9 cellular contexts compared by ENCODE assay signal in the genomic region with DNA sequence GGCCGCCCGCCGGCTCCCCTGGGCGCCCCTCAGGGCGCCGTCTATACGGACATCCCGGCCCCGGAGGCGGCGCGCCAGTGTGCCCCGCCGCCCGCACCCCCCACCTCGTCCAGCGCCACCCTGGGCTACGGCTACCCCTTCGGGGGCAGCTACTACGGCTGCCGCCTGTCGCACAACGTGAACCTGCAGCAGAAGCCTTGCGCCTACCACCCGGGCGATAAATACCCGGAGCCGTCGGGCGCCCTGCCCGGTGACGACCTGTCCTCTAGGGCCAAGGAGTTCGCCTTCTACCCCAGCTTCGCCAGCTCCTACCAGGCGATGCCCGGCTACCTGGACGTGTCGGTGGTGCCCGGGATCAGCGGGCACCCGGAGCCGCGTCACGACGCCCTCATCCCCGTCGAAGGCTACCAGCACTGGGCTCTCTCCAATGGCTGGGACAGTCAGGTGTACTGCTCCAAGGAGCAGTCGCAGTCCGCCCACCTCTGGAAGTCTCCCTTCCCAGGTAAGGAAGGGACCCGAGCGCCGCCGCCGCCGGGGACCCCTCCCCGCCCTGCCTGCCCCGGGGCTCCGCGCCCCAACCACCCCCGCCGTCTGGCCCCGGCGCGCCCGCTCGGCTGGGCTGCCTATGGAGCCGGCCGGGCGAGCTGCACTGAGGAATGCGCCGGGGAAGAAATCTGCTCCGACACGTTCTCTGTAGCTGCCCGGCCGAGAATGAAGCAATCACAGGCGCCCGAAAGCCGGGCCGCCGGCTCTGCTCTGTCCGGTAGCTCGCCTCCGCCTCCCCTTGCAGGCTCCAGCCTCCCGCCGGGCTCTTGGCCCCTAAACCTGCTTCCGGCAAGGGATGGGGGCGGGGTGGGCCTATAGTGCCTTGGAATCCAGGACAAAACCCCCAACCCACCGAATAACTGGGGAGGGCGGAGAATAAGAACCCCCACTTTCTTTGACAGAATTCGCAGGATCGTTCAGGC. TPM values are rescaled to one million over a fixed set of nuclear protein-coding genes. Genes with fewer than 3 reads are reported as not detected.
DNase-seq lines count a peak whose midpoint lies in the region; ATAC-seq and TF ChIP-seq lines count a peak whose summit lies in the region.
"Had no signal": no experiment of that assay in that cellular context is flagged by ENCODE, and none has a peak within 500 bp of the region (broad histone marks: within the 10 kb centered on the region; RNA-seq: fewer than 3 reads in every experiment).

No MANE protein-coding gene starts in this region.

- H3K27me3 ChIP-seq in mammary epithelial cell (ENCODE audit: insufficient read depth, low read length), result no peaks in the 10 kb centered on the region
- H3K27me3 ChIP-seq in heart left ventricle, result peaks cover 69 to 100% (median 97%) of the 10 kb centered on the region in 9 donors

- peak; percentile 69 for DNase-seq in AG08396 (ENCODE audit: low spot score)
- peak; percentile 39 for DNase-seq in HEK293T (ENCODE audit: extremely low spot score)
- peak; percentile 69 for DNase-seq in mammary epithelial cell
- peak; percentile 55 for DNase-seq in myocyte (ENCODE audit: low read depth)
- DNase-seq in NCI-H1436 treated with DMSO at 0.1 percent for 48 hours (lab: John Stamatoyannopoulos, UW), result no peak
- DNase-seq in GM19240 (ENCODE audit: insufficient read length, low spot score), result no peak
- DNase-seq in heart left ventricle, result no peak

- intact Hi-C loops in mammary epithelial cell (cut with micrococcal nuclease) (loop anchor here (1.0 to 2.0 kb wide), 2 partner anchors 49 to 172 kb away; no protein-coding TSS in a partner anchor), heart left ventricle (cut with DNase I) (no loop called here)

- CTCF ChIA-PET in HEK293T (lab: Yijun Ruan, JAX) (interaction anchor here (0.7 to 1.3 kb wide), 4 partner anchors 9 to 54 kb away, joined by 3 to 4 read pairs (median 3); no protein-coding TSS in a partner anchor), mammary epithelial cell (lab: Charles Lee; ENCODE audit: low non-redundant PET) (interaction anchor here (0.5 to 0.8 kb wide), 2 partner anchors 94 to 134 kb away, joined by 3 to 7 read pairs; no protein-coding TSS in a partner anchor)

- peak overlapping the region; percentile 86 for H2AFZ ChIP-seq in mammary epithelial cell (ENCODE audit: low read depth, low read length)

- no peak for ATAC-seq in GM21576 (IDR thresholded peaks at IDR 0.05; ENCODE audit: unreplicated experiment)
- no peak for ATAC-seq in heart left ventricle

- H3K4me2 ChIP-seq in mammary epithelial cell (ENCODE audit: insufficient read depth, low read depth, low read length), result peak overlapping the region; percentile 81

- TF ChIP-seq POLR2A in heart left ventricle (IDR thresholded peaks at IDR 0.05), result no peak

- peak overlapping the region; percentile 86 for H3K9ac ChIP-seq in mammary epithelial cell (ENCODE audit: insufficient read depth, low read length)

- peaks cover 53% of the 10 kb centered on the region for H3K79me2 ChIP-seq in mammary epithelial cell (ENCODE audit: insufficient read depth, low read length)

- no TSS peak for BruUV-seq in mammary epithelial cell (replicated peaks; lab: Mats Ljungman, UMichigan)

- H3K27ac ChIP-seq in mammary epithelial cell (ENCODE audit: insufficient read depth, low read depth, low read length) (peak overlapping the region; percentile 70), heart left ventricle (no peak overlapping the region)
- H3K27ac ChIP-seq: tibial nerve had no signal

- H3K4me1 ChIP-seq in mammary epithelial cell (ENCODE audit: insufficient read depth, low read length) (peaks cover 15% of the 10 kb centered on the region), heart left ventricle (peaks cover 0 to 25% (median 0%) of the 10 kb centered on the region in 12 donors)

- dilution Hi-C loops in mammary epithelial cell (cut with HindIII; ENCODE audit: low sequenced_read_pairs), result loop anchor here (5.0 kb wide), 1 partner anchor 77 kb away; no protein-coding TSS in a partner anchor

- TF ChIP-seq CTCF in mammary epithelial cell (conservative IDR thresholded peaks at IDR 0.05 in 1 of 2, IDR thresholded peaks at IDR 0.05 in 1 of 2; ENCODE audit: extremely low read depth in 1 of 2, insufficient read depth in 1 of 2, low read depth in 1 of 2, low read length in 2 of 2) (no peak), heart left ventricle (IDR thresholded peaks at IDR 0.05) (no peak)

- POLR2A ChIA-PET in HEK293T (lab: Yijun Ruan, JAX), result interaction anchor here (0.6 to 3.1 kb wide), 10 partner anchors 12 to 163 kb away, joined by 3 to 14 read pairs (median 4); a partner anchor contains a TSS

- no peaks in the 10 kb centered on the region for H3K9me3 ChIP-seq in mammary epithelial cell (replicated peaks; ENCODE audit: insufficient read depth, low read length)
- no peaks in the 10 kb centered on the region for H3K9me3 ChIP-seq in heart left ventricle
- H3K9me3 ChIP-seq: tibial nerve had no signal

- H3K4me3 ChIP-seq in mammary epithelial cell (replicated peaks in 1 of 3; ENCODE audit: insufficient read depth in 1 of 3, low read depth in 2 of 3, low read length in 3 of 3) (peak overlapping the region; percentile 73 to 89 (median 88)), heart left ventricle (no peak overlapping the region)

- in situ Hi-C loops in mammary epithelial cell (cut with MboI; ENCODE audit: low sequenced_read_pairs in 2 of 2), result loop anchor here (10.0 to 25.0 kb wide), 2 partner anchors 145 to 177 kb away; a partner anchor contains a TSS

- no peaks in the 10 kb centered on the region for H3K36me3 ChIP-seq in mammary epithelial cell (ENCODE audit: insufficient read depth, low read length)
- H3K36me3 ChIP-seq in heart left ventricle, result no peaks in the 10 kb centered on the region
- H3K36me3 ChIP-seq: tibial nerve had no signal

- WGBS in mammary epithelial cell (ENCODE audit: low coverage, missing lambda C conversion rate), result 3% methylated on average over 24 of the region's 91 CpGs
- 4 to 7% (median 5%) methylated on average over 43 to 91 of the region's 91 CpGs for WGBS in heart left ventricle, 4 donors

- H4K20me1 ChIP-seq in mammary epithelial cell (ENCODE audit: insufficient read depth, low read length), result no peaks in the 10 kb centered on the region

TF ChIP-seq in HEK293T, 16 proteins besides CTCF, POLR2A, EP300 and RAD21:
- TF ChIP-seq L3MBTL2 (conservative IDR thresholded peaks at IDR 0.05), result peak; percentile 62
- TF ChIP-seq FOXA1 (IDR thresholded peaks at IDR 0.05), result no peak
- no peak for TF ChIP-seq FOXM1 (IDR thresholded peaks at IDR 0.05; ENCODE audit: borderline replicate concordance)
TF ChIP-seq in HEK293T: peak in this region for 1.

RNA-seq across cellular contexts. Expression of a gene that starts 0.8 kb away (rescaled TPM):
- total RNA-seq in mammary epithelial cell (10 to 100 TPM; 10.2 to 15.7 TPM), myocyte (3.6 and 4.6 TPM in 2 replicates), heart left ventricle (not detected)
- polyA plus RNA-seq in mammary epithelial cell (9.1 TPM), heart left ventricle (not detected)
- 18.3 TPM for polyA minus RNA-seq in mammary epithelial cell
- polyA plus RNA-seq in myocyte (2012), result 8.2 TPM
- total RNA-seq: tibial nerve had no signal

RNA-seq across cellular contexts. Expression of a gene that starts 15.3 kb away (rescaled TPM):
- total RNA-seq in mammary epithelial cell (under 1 TPM in 1 of 2 donors, not detected in 1; under 0.01 TPM), myocyte (0.31 and 0.62 TPM in 2 replicates), heart left ventricle (not detected)
- polyA plus RNA-seq in mammary epithelial cell (0.05 TPM), heart left ventricle (not detected)
- not detected for polyA minus RNA-seq in mammary epithelial cell
- polyA plus RNA-seq in myocyte (2012), result 0.09 TPM

RNA-seq across cellular contexts. Expression of a gene that starts 33.5 kb away (rescaled TPM):
- 1 to 10 TPM in 1 of 2 donors, not detected in 1; 1.5 TPM for total RNA-seq in mammary epithelial cell
- 0.22 TPM for polyA plus RNA-seq in mammary epithelial cell
- not detected for polyA minus RNA-seq in mammary epithelial cell
- total RNA-seq in myocyte, result 2.2 TPM in 2 replicates
- 2.3 TPM for polyA plus RNA-seq in myocyte (2012)
- total RNA-seq in heart left ventricle, result not detected
- polyA plus RNA-seq in heart left ventricle, result not detected

RNA-seq across cellular contexts. Expression of a gene that starts 35.3 kb away (rescaled TPM):
- under 1 TPM in 1 of 2 donors, not detected in 1; 0.67 TPM for total RNA-seq in mammary epithelial cell
- polyA plus RNA-seq in mammary epithelial cell, result 0.33 TPM
- not detected for polyA minus RNA-seq in mammary epithelial cell
- total RNA-seq in myocyte, result 1.4 and 1.7 TPM in 2 replicates
- 3.1 TPM for polyA plus RNA-seq in myocyte (2012)
- not detected for total RNA-seq in heart left ventricle
- polyA plus RNA-seq in heart left ventricle, result not detected

RNA-seq across cellular contexts. Expression of a gene that starts 45.5 kb away (rescaled TPM):
- 1 to 10 TPM; 3.3 to 3.8 TPM for total RNA-seq in mammary epithelial cell
- 0.83 TPM for polyA plus RNA-seq in mammary epithelial cell
- polyA minus RNA-seq in mammary epithelial cell, result 1.2 TPM
- 3.7 and 4.0 TPM in 2 replicates for total RNA-seq in myocyte
- 16.6 TPM for polyA plus RNA-seq in myocyte (2012)
- not detected for total RNA-seq in heart left ventricle
- not detected for polyA plus RNA-seq in heart left ventricle

Comparison
In these comparisons a context has a peak if more than half of its experiments do, and no peak if none do; other contexts are left out.
1. DNase-seq: peak in AG08396 (single experiment), HEK293T (single experiment), mammary epithelial cell (single experiment) and myocyte (single experiment); none in NCI-H1436 treated with DMSO at 0.1 percent for 48 hours (single experiment), GM19240 (single experiment) and heart left ventricle (0 of 5).
2. H3K4me3 ChIP-seq: peak in mammary epithelial cell (3 of 3); none in heart left ventricle (0 of 12).